Comparison of ENCODE assay signal across 1 cellular context in the genomic region with DNA sequence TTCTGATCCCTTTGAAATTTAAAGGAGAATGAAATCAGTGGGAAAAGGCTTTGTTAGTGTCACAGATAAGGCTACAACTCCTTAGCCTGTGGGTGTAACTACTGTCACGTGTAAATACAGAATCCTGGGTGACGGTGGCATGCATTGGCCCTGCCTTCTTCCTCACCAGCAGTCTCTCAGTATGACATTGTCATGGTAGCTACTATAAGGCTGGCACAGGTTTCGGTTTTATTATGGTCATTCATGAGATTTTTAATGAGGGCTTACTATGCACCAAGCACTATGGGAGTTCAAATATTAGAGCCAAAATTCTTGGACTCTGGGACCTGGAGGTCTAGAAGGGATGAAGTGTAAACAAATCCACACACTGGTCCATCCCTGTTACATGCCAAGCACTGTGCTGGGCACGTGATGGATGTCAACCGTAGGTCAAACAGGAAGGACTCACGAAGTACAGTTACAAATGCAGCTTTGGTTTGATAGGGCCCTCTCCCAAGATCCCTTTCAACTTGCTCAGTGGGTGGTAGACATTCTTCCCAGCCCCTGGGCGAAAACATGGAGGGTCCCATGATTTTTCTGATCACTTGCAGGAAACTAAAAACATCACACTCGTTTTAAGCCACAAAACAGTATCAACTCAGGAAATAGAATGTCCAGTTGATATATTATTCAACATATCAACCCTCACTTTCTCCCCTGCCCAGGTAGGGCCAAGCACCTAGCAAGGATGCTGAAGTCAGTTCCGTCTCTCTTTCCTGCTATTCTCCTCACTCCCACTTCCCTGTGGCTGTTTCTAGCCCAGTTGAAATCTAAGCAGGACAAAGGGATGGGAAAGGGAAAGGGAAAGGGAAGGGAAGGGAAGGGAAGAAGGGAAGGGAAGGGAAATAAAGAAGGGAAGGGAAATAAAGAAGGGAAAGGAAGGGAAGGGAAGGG.
TF ChIP-seq lines count a peak whose summit lies in the region.

No MANE protein-coding gene starts in this region.

TF ChIP-seq in H1, 55 proteins besides CTCF, POLR2A, EP300 and RAD21:
- no peak for TF ChIP-seq GABPA (IDR thresholded peaks at IDR 0.05; ENCODE audit: borderline replicate concordance, insufficient read depth, low read length)
- peak; percentile 74 for TF ChIP-seq TAF7 (optimal IDR thresholded peaks at IDR 0.05; ENCODE audit: borderline replicate concordance, low read depth, low read length)
TF ChIP-seq in H1: peak in this region for 1.
